In genomic region chr10:59366310-59366709, GRCh38 we compare ENCODE assay signal across 15 cellular contexts. TPM values are rescaled to one million over a fixed set of nuclear protein-coding genes. Genes with fewer than 3 reads are reported as not detected.
A peak's percentile ranks its signal among the peaks of the same experiment; 100 is the strongest.
DNase-seq lines count a peak whose midpoint lies in the region.
"Had no signal": no experiment of that assay in that cellular context is flagged by ENCODE, and none has a peak within 500 bp of the region (broad histone marks: within the 10 kb centered on the region; RNA-seq: fewer than 3 reads in every experiment).

No MANE protein-coding gene starts in this region.

- intact Hi-C loops in head of caudate nucleus (cut with DNase I), result no loop called here

- peak; percentile 71 for DNase-seq in Ammon's horn (ENCODE audit: low spot score)
- peak; percentile 11 for DNase-seq in cerebellar cortex (ENCODE audit: low spot score)
- DNase-seq in head of caudate nucleus, result peak in 30 of 42 donors; percentile 4 to 80 (median 54)
- DNase-seq in pulmonary artery endothelial cell (ENCODE audit: low read depth, low spot score), result peak; percentile 15
- DNase-seq in stimulated activated CD8-positive, alpha-beta memory T cell treated with anti-CD3 and anti-CD28 coated beads, Interleukin-4, amount 100 ng/mL, for 48 hours, result no peak
- DNase-seq in NCI-H2171 treated with DMSO at 0.1 percent for 48 hours (lab: John Stamatoyannopoulos, UW), result no peak
- DNase-seq in GM03348 (ENCODE audit: low spot score), result no peak
- no peak for DNase-seq in activated CD4-positive, alpha-beta T cell treated with anti-CD3 and anti-CD28 coated beads, Interleukin-2, amount 50 U/mL, for 4 hours
- DNase-seq: activated CD4-positive, alpha-beta T cell treated with anti-CD3 and anti-CD28 coated beads for 4 hours; IMR-90; NCI-H2107; PC-9; SIG-M5 had no signal

RNA-seq across cellular contexts. Expression of gene FAM13C, which starts 4.0 kb away (rescaled TPM):
- 0.07 and 0.11 TPM in 2 replicates for total RNA-seq in pulmonary artery endothelial cell
- total RNA-seq: activated T-helper 1 cell treated with anti-CD3 and anti-CD28 coated beads, Interleukin-12 subunit alpha, Interleukin-12 subunit beta, Interleukin-2, Interleukin-4 antibody, amounts not matched to agents 30 ng/mL and 10 ng/mL and 1 ng/mL, durations not matched to agents 14 hours and 24 hours and 36 hours; PC-9; T-helper 1 cell treated with Interleukin-12 subunit alpha and Interleukin-12 subunit beta and Interleukin-4 antibody, amounts not matched to agents 30 ng/mL and 1 ng/mL, for 36 hours had no signal

Comparison
In these comparisons a context has a peak if more than half of its experiments do, and no peak if none do; other contexts are left out.
1. DNase-seq: peak in Ammon's horn (single experiment), cerebellar cortex (single experiment), head of caudate nucleus (30 of 42) and pulmonary artery endothelial cell (single experiment); none in stimulated activated CD8-positive, alpha-beta memory T cell treated with anti-CD3 and anti-CD28 coated beads, Interleukin-4, amount 100 ng/mL, for 48 hours (single experiment), NCI-H2171 treated with DMSO at 0.1 percent for 48 hours (single experiment), GM03348 (single experiment) and activated CD4-positive, alpha-beta T cell treated with anti-CD3 and anti-CD28 coated beads, Interleukin-2, amount 50 U/mL, for 4 hours (0 of 2).